In the genomic region with DNA sequence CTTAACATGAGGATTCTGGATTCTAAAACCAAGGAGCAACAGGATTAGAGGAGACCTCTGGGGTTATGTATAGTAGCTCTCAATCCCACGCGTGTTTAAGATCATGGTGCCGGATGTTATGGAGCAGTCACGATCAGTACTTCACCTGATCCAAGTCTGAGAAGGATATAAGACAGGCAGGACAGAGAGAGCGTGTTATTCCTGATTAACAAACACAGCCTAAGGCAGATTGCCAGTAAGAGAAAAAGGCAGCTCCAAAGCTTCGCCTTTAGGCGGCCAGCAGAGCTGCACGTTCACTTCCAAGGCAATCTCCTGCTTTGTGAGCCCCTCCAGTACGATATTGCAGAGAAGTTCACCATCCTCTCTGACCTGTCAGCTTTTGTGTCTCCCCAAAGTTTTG, we compare ENCODE assay signal across 19 cellular contexts. TPM values are rescaled to one million over a fixed set of nuclear protein-coding genes. Genes with fewer than 3 reads are reported as not detected.
DNase-seq lines count a peak whose midpoint lies in the region; ATAC-seq, FAIRE-seq and TF ChIP-seq lines count a peak whose summit lies in the region.
"Had no signal": no experiment of that assay in that cellular context is flagged by ENCODE, and none has a peak within 500 bp of the region (broad histone marks: within the 10 kb centered on the region; RNA-seq: fewer than 3 reads in every experiment).

No MANE protein-coding gene starts in this region.

- H3K27ac Mint-ChIP-seq in stimulated activated naive B cell treated with anti-CD40 and anti-IgM and Interleukin-4, amounts not matched to agents 10 μg/mL and 1 μg/mL and 100 μg/mL, for 72 hours = no peak overlapping the region
- no peak overlapping the region for H3K27ac Mint-ChIP-seq in effector memory CD8-positive, alpha-beta T cell
- no peak overlapping the region for H3K27ac Mint-ChIP-seq in activated naive CD8-positive, alpha-beta T cell treated with anti-CD3 and anti-CD28 coated beads for 36 hours
- H3K27ac Mint-ChIP-seq: naive B cell had no signal

- H3K27me3 ChIP-seq in HepG2 (ENCODE audit: control insufficient read depth in 1 of 2, insufficient read depth in 2 of 2, low read length in 2 of 2) (no peaks in the 10 kb centered on the region; a peak in 1 of 5 replicates), transverse colon (no peaks in the 10 kb centered on the region)
- H3K27me3 ChIP-seq: brain microvascular endothelial cell had no signal

- peak; percentile 46; the same call in 1 of the 2 replicates for TF ChIP-seq CTCF in C4-2B (conservative IDR thresholded peaks at IDR 0.05)
- TF ChIP-seq CTCF in HepG2 (CRISPR knock-in tag; IDR thresholded peaks at IDR 0.05) = no peak
- no peak for TF ChIP-seq CTCF in transverse colon (IDR thresholded peaks at IDR 0.05)

- H3K4me2 ChIP-seq in HepG2 (ENCODE audit: low read depth, low read length) = peak overlapping the region; percentile 15; the same call in 1 of the 2 replicates

- peak; percentile 26 for FAIRE-seq in HepG2 (lab: Jason Lieb, UNC)
- FAIRE-seq: urothelium cell line had no signal

- peaks cover 100% of the 10 kb centered on the region for H3K79me2 ChIP-seq in HepG2 (ENCODE audit: insufficient read depth, low read length)

- H3K9ac ChIP-seq in HepG2 (ENCODE audit: insufficient read depth, low read depth, low read length) = no peak overlapping the region

- WGBS in HepG2 (ENCODE audit: low lambda C conversion rate) = 89% methylated on average over 9 of the region's 9 CpGs
- WGBS in transverse colon (ENCODE audit: low coverage in 1 of 2), 2 donors = 80 to 87% methylated on average over 2 to 9 of the region's 9 CpGs

- POLR2A ChIA-PET in HepG2 (lab: Yijun Ruan, JAX) = no interaction called here

- H3K4me1 ChIP-seq in HepG2 (ENCODE audit: insufficient read depth, low read length) = peaks cover 36% of the 10 kb centered on the region
- H3K4me1 ChIP-seq in transverse colon = peaks cover 11 to 28% (median 18%) of the 10 kb centered on the region in 4 donors

- peaks cover 0 to 7% of the 10 kb centered on the region in 2 donors for H3K36me3 Mint-ChIP-seq in stimulated activated naive B cell treated with anti-CD40 and anti-IgM and Interleukin-4, amounts not matched to agents 10 μg/mL and 1 μg/mL and 100 μg/mL, for 72 hours
- H3K36me3 Mint-ChIP-seq in effector memory CD8-positive, alpha-beta T cell (ENCODE audit: insufficient read depth) = peaks cover 5% of the 10 kb centered on the region
- peaks cover 5% of the 10 kb centered on the region for H3K36me3 Mint-ChIP-seq in activated naive CD8-positive, alpha-beta T cell treated with anti-CD3 and anti-CD28 coated beads for 36 hours
- H3K36me3 Mint-ChIP-seq: naive B cell had no signal

- H3K4me3 Mint-ChIP-seq in stimulated activated naive B cell treated with anti-CD40 and anti-IgM and Interleukin-4, amounts not matched to agents 10 μg/mL and 1 μg/mL and 100 μg/mL, for 72 hours = no peak overlapping the region
- no peak overlapping the region for H3K4me3 Mint-ChIP-seq in effector memory CD8-positive, alpha-beta T cell
- no peak overlapping the region for H3K4me3 Mint-ChIP-seq in activated naive CD8-positive, alpha-beta T cell treated with anti-CD3 and anti-CD28 coated beads for 36 hours

- peak; percentile 46 for ATAC-seq in esophagus mucosa
- ATAC-seq in HepG2 = peak; percentile 26; the same call in 1 of the 3 replicates
- no peak for ATAC-seq in stimulated activated naive B cell treated with anti-CD40 and anti-IgM and Interleukin-4, amounts not matched to agents 10 μg/mL and 1 μg/mL and 100 μg/mL, for 72 hours (replicated peaks)
- ATAC-seq in effector memory CD8-positive, alpha-beta T cell (replicated peaks) = no peak
- ATAC-seq: SK-N-SH treated with all-trans-retinoic acid at 6 μM for 48 hours had no signal

- TF ChIP-seq POLR2A in HepG2 (IDR thresholded peaks at IDR 0.05; ENCODE audit: insufficient read depth in 1 of 2, low read depth in 2 of 2, low read length in 2 of 2) (no peak), transverse colon (IDR thresholded peaks at IDR 0.05) (no peak)

- TF ChIP-seq RAD21 in HepG2 (CRISPR knock-in tag; IDR thresholded peaks at IDR 0.05) = no peak

- no peaks in the 10 kb centered on the region for H3K9me3 Mint-ChIP-seq in stimulated activated naive B cell treated with anti-CD40 and anti-IgM and Interleukin-4, amounts not matched to agents 10 μg/mL and 1 μg/mL and 100 μg/mL, for 72 hours
- H3K9me3 Mint-ChIP-seq in effector memory CD8-positive, alpha-beta T cell = no peaks in the 10 kb centered on the region
- H3K9me3 Mint-ChIP-seq in activated naive CD8-positive, alpha-beta T cell treated with anti-CD3 and anti-CD28 coated beads for 36 hours = no peaks in the 10 kb centered on the region
- H3K9me3 Mint-ChIP-seq: naive B cell had no signal

- peaks cover 31 to 43% of the 10 kb centered on the region in 2 donors for H3K4me1 Mint-ChIP-seq in stimulated activated naive B cell treated with anti-CD40 and anti-IgM and Interleukin-4, amounts not matched to agents 10 μg/mL and 1 μg/mL and 100 μg/mL, for 72 hours
- peaks cover 42 to 45% of the 10 kb centered on the region in 2 donors for H3K4me1 Mint-ChIP-seq in effector memory CD8-positive, alpha-beta T cell (ENCODE audit: low read depth in 2 of 2)
- H3K4me1 Mint-ChIP-seq in activated naive CD8-positive, alpha-beta T cell treated with anti-CD3 and anti-CD28 coated beads for 36 hours = peaks cover 41% of the 10 kb centered on the region

- intact Hi-C loops in HepG2 (cut with micrococcal nuclease; ENCODE audit: unreplicated experiment) = loop anchor here (5.0 kb wide), 1 partner anchor 578 kb away; no protein-coding TSS in a partner anchor
- intact Hi-C loops in transverse colon (cut with DNase I; ENCODE audit: low total_unique reads) = no loop called here

- H3K27ac ChIP-seq in C4-2B = peak overlapping the region; percentile 55; the same call in 1 of the 2 replicates
- peak overlapping the region; percentile 31 for H3K27ac ChIP-seq in HepG2 (ENCODE audit: extremely low read length, insufficient read depth, low read length)
- H3K27ac ChIP-seq in transverse colon = no peak overlapping the region
- H3K27ac ChIP-seq: brain microvascular endothelial cell had no signal

- no peaks in the 10 kb centered on the region for H3K27me3 Mint-ChIP-seq in stimulated activated naive B cell treated with anti-CD40 and anti-IgM and Interleukin-4, amounts not matched to agents 10 μg/mL and 1 μg/mL and 100 μg/mL, for 72 hours
- H3K27me3 Mint-ChIP-seq in effector memory CD8-positive, alpha-beta T cell = no peaks in the 10 kb centered on the region
- no peaks in the 10 kb centered on the region for H3K27me3 Mint-ChIP-seq in activated naive CD8-positive, alpha-beta T cell treated with anti-CD3 and anti-CD28 coated beads for 36 hours
- H3K27me3 Mint-ChIP-seq: naive B cell had no signal

- H3K4me3 ChIP-seq in HepG2 (replicated peaks in 1 of 3; ENCODE audit: insufficient read depth in 1 of 3, low read depth in 2 of 3, low read length in 3 of 3) (no peak overlapping the region), transverse colon (no peak overlapping the region)

- H2AFZ ChIP-seq in HepG2 (ENCODE audit: low read length) = no peak overlapping the region

- TF ChIP-seq EP300 in HepG2 (IDR thresholded peaks at IDR 0.05; ENCODE audit: low read depth in 2 of 2, low read length in 2 of 2) (no peak), HepG2 (CRISPR knock-in tag; IDR thresholded peaks at IDR 0.05; ENCODE audit: borderline replicate concordance) (no peak), transverse colon (IDR thresholded peaks at IDR 0.05; ENCODE audit: low read depth) (no peak)

- H3K9me3 ChIP-seq in HepG2 (ENCODE audit: low read length) (no peaks in the 10 kb centered on the region), transverse colon (no peaks in the 10 kb centered on the region)
- H3K9me3 ChIP-seq: Caco-2 had no signal

- BruUV-seq in HepG2 (replicated peaks; lab: Mats Ljungman, UMichigan) = no TSS peak

- H3K36me3 ChIP-seq in HepG2 (replicated peaks in 1 of 2; ENCODE audit: control insufficient read depth in 1 of 2, insufficient read depth in 2 of 2, low read length in 2 of 2) (no peaks in the 10 kb centered on the region), transverse colon (no peaks in the 10 kb centered on the region)
- H3K36me3 ChIP-seq: brain microvascular endothelial cell had no signal

- peaks cover 18% of the 10 kb centered on the region for H4K20me1 ChIP-seq in HepG2 (ENCODE audit: insufficient read depth, low read length)

- CTCF ChIA-PET in HepG2 (lab: Yijun Ruan, JAX; ENCODE audit: low intra/inter-chr PET ratio, low total read pairs) = no interaction called here

- in situ Hi-C loops in HepG2 (cut with HindIII; ENCODE audit: extremely low pct_ligation_motif_present, low pct_unique_long_range_greater_than_20kb) = no loop called here
- in situ Hi-C loops in transverse colon (cut with MboI; ENCODE audit: low pct_ligation_motif_present in 1 of 4, low pct_unique_long_range_greater_than_20kb in 1 of 4, low sequenced_read_pairs in 3 of 4) = no loop called here

- peak; percentile 24 for DNase-seq in RPMI7951 (ENCODE audit: low read depth)
- no peak for DNase-seq in HepG2 (ENCODE audit: low spot score)
- DNase-seq in transverse colon = no peak
- DNase-seq in stimulated activated naive B cell treated with anti-CD40 and anti-IgM and Interleukin-4, amounts not matched to agents 10 μg/mL and 1 μg/mL and 100 μg/mL, for 72 hours = no peak
- no peak for DNase-seq in effector memory CD8-positive, alpha-beta T cell
- no peak for DNase-seq in activated naive CD8-positive, alpha-beta T cell treated with anti-CD3 and anti-CD28 coated beads for 36 hours
- DNase-seq: activated gamma-delta T cell; brain microvascular endothelial cell; effector CD8-positive, alpha-beta T cell; GF-D8; naive B cell; NCI-H1048; NCI-H2171; stimulated activated CD4-positive, alpha-beta T cell treated with anti-CD3 and anti-CD28 coated beads, Interleukin-2, amount 100 ng/mL, for 48 hours had no signal

RNA-seq across cellular contexts. Expression of a gene that starts 5.5 kb away (rescaled TPM):
- total RNA-seq in RPMI7951 (2014; rRNA removed; shearing (Covaris generic)) = 43.3 and 46.9 TPM in 2 replicates
- total RNA-seq in esophagus mucosa (29.9 TPM), HepG2 (2016; rRNA removed; fragmentation: Illumina TruSeq; extraction: Trizol) (67.1 and 71.2 TPM in 2 replicates), transverse colon (100 to 1,000 TPM in 1 of 4 donors, 10 to 100 TPM in 3; 50.1 to 224 (median 68.8) TPM)
- 486 and 562 TPM in 2 replicates for total RNA-seq in HepG2 (2016; cell fraction: cytosol; rRNA removed; fragmentation: Illumina TruSeq; extraction: Trizol; ENCODE audit: low read depth)
- total RNA-seq in HepG2 (2016; cell fraction: insoluble cytoplasmic fraction; rRNA removed; fragmentation: Illumina TruSeq; extraction: Trizol) = 65.7 and 69.4 TPM in 2 replicates
- total RNA-seq in HepG2 (2016; cell fraction: membrane; rRNA removed; fragmentation: Illumina TruSeq; extraction: Trizol) = 174 and 189 TPM in 2 replicates
- 32.6 and 38.0 TPM in 2 replicates for total RNA-seq in HepG2 (2016; cell fraction: nucleus; rRNA removed; fragmentation: Illumina TruSeq; extraction: Trizol)
- polyA plus RNA-seq in HepG2 (2011; rRNA removed) = 26.6 and 30.3 TPM in 2 replicates
- polyA plus RNA-seq in HepG2 (2011; cell fraction: cytosol; rRNA removed) = 17.9 and 21.3 TPM in 2 replicates
- polyA plus RNA-seq in HepG2 (2011; cell fraction: nucleus; rRNA removed) = 9.0 and 9.6 TPM in 2 replicates
- 30.1 and 35.9 TPM in 2 replicates for polyA plus RNA-seq in HepG2 (2012)
- polyA plus RNA-seq in HepG2 (2016; cell fraction: cytosol; fragmentation: Illumina TruSeq; extraction: Trizol; ENCODE audit: low read depth) = 31.4 and 32.0 TPM in 2 replicates
- polyA plus RNA-seq in HepG2 (2016; cell fraction: insoluble cytoplasmic fraction; fragmentation: Illumina TruSeq; extraction: Trizol; ENCODE audit: low read depth) = 60.4 and 64.7 TPM in 2 replicates
- 47.6 and 54.1 TPM in 2 replicates for polyA plus RNA-seq in HepG2 (2016; cell fraction: membrane; fragmentation: Illumina TruSeq; extraction: Trizol; ENCODE audit: low read depth)
- polyA plus RNA-seq in HepG2 (2016; cell fraction: nucleus; fragmentation: Illumina TruSeq; extraction: Trizol; ENCODE audit: insufficient read depth, low read depth) = 32.3 and 34.4 TPM in 2 replicates
- polyA minus RNA-seq in HepG2 (2011; rRNA and poly(A)+ RNA removed; ENCODE audit: low replicate concordance) = 45.8 and 74.7 TPM in 2 replicates
- polyA minus RNA-seq in HepG2 (2011; cell fraction: cytosol; rRNA and poly(A)+ RNA removed) = 54.3 and 55.8 TPM in 2 replicates
- polyA minus RNA-seq in HepG2 (2011; cell fraction: nucleus; rRNA and poly(A)+ RNA removed) = 34.1 and 34.2 TPM in 2 replicates
- 10 to 100 TPM; 52.6 to 54.5 TPM for total RNA-seq in activated naive CD8-positive, alpha-beta T cell treated with anti-CD3 and anti-CD28 coated beads for 36 hours

RNA-seq across cellular contexts. Expression of a gene that starts 6.0 kb away (rescaled TPM):
- total RNA-seq in RPMI7951 (2014; rRNA removed; shearing (Covaris generic)) = 15.0 and 15.7 TPM in 2 replicates
- 37.1 TPM for total RNA-seq in esophagus mucosa
- total RNA-seq in HepG2 (2016; rRNA removed; fragmentation: Illumina TruSeq; extraction: Trizol) = 9.7 and 16.5 TPM in 2 replicates
- 5.1 and 6.8 TPM in 2 replicates for total RNA-seq in HepG2 (2016; cell fraction: cytosol; rRNA removed; fragmentation: Illumina TruSeq; extraction: Trizol; ENCODE audit: low read depth)
- total RNA-seq in HepG2 (2016; cell fraction: insoluble cytoplasmic fraction; rRNA removed; fragmentation: Illumina TruSeq; extraction: Trizol) = 10.3 and 17.3 TPM in 2 replicates
- total RNA-seq in HepG2 (2016; cell fraction: membrane; rRNA removed; fragmentation: Illumina TruSeq; extraction: Trizol) = 17.8 and 18.8 TPM in 2 replicates
- 27.1 and 31.3 TPM in 2 replicates for total RNA-seq in HepG2 (2016; cell fraction: nucleus; rRNA removed; fragmentation: Illumina TruSeq; extraction: Trizol)
- 4.9 and 14.0 TPM in 2 replicates for polyA plus RNA-seq in HepG2 (2011; rRNA removed)
- 4.0 and 5.4 TPM in 2 replicates for polyA plus RNA-seq in HepG2 (2011; cell fraction: cytosol; rRNA removed)
- 10.8 and 10.9 TPM in 2 replicates for polyA plus RNA-seq in HepG2 (2011; cell fraction: nucleus; rRNA removed)
- polyA plus RNA-seq in HepG2 (2012) = 25.5 and 37.8 TPM in 2 replicates
- polyA plus RNA-seq in HepG2 (2016; cell fraction: cytosol; fragmentation: Illumina TruSeq; extraction: Trizol; ENCODE audit: low read depth) = 13.3 and 14.2 TPM in 2 replicates
- 30.0 and 42.2 TPM in 2 replicates for polyA plus RNA-seq in HepG2 (2016; cell fraction: insoluble cytoplasmic fraction; fragmentation: Illumina TruSeq; extraction: Trizol; ENCODE audit: low read depth)
- polyA plus RNA-seq in HepG2 (2016; cell fraction: membrane; fragmentation: Illumina TruSeq; extraction: Trizol; ENCODE audit: low read depth) = 26.4 and 33.9 TPM in 2 replicates
- 35.3 and 41.4 TPM in 2 replicates for polyA plus RNA-seq in HepG2 (2016; cell fraction: nucleus; fragmentation: Illumina TruSeq; extraction: Trizol; ENCODE audit: insufficient read depth, low read depth)
- polyA minus RNA-seq in HepG2 (2011; rRNA and poly(A)+ RNA removed; ENCODE audit: low replicate concordance) = 10.0 and 16.9 TPM in 2 replicates
- 15.8 and 19.7 TPM in 2 replicates for polyA minus RNA-seq in HepG2 (2011; cell fraction: cytosol; rRNA and poly(A)+ RNA removed)
- polyA minus RNA-seq in HepG2 (2011; cell fraction: nucleus; rRNA and poly(A)+ RNA removed) = 40.8 and 43.4 TPM in 2 replicates
- 10 to 100 TPM; 14.5 to 42.6 (median 31.3) TPM for total RNA-seq in transverse colon
- 100 to 1,000 TPM; 103 to 108 TPM for total RNA-seq in activated naive CD8-positive, alpha-beta T cell treated with anti-CD3 and anti-CD28 coated beads for 36 hours

Comparison
In these comparisons a context has a peak if more than half of its experiments do, and no peak if none do; other contexts are left out.
1. H3K27ac ChIP-seq: peak in C4-2B (single experiment) and HepG2 (single experiment); none in transverse colon (0 of 4).
2. ATAC-seq: peak in esophagus mucosa (single experiment) and HepG2 (single experiment); none in stimulated activated naive B cell treated with anti-CD40 and anti-IgM and Interleukin-4, amounts not matched to agents 10 μg/mL and 1 μg/mL and 100 μg/mL, for 72 hours (0 of 2) and effector memory CD8-positive, alpha-beta T cell (single experiment).